Comparison of ENCODE assay signal across 21 cellular contexts in genomic region chr13:63954683-63955082, GRCh38.
A peak's percentile ranks its signal among the peaks of the same experiment; 100 is the strongest.
DNase-seq lines count a peak whose midpoint lies in the region; ATAC-seq, FAIRE-seq and TF ChIP-seq lines count a peak whose summit lies in the region.
"Had no signal": no experiment of that assay in that cellular context is flagged by ENCODE, and none has a peak within 500 bp of the region (broad histone marks: within the 10 kb centered on the region; RNA-seq: fewer than 3 reads in every experiment).

No MANE protein-coding gene starts in this region.

- no peak overlapping the region for H3K4me3 ChIP-seq in GM23338
- H3K4me3 ChIP-seq in Karpas-422 (ENCODE audit: low read length) = no peak overlapping the region
- no peak overlapping the region for H3K4me3 ChIP-seq in H1 (ENCODE audit: extremely low read depth in 1 of 4, insufficient read depth in 2 of 4, low read depth in 3 of 4, low read length in 4 of 4)
- H3K4me3 ChIP-seq in neural progenitor cell = no peak overlapping the region
- no peak overlapping the region for H3K4me3 ChIP-seq in mammary epithelial cell (replicated peaks in 1 of 3; ENCODE audit: insufficient read depth in 1 of 3, low read depth in 2 of 3, low read length in 3 of 3)
- H3K4me3 ChIP-seq: BLaER1, SJSA1 had no signal

- H3K23me2 ChIP-seq in H1 (ENCODE audit: low read depth, low read length) = no peaks in the 10 kb centered on the region

- H2BK15ac ChIP-seq in H1 (ENCODE audit: low read length) = no peak overlapping the region

- no peaks in the 10 kb centered on the region for H3K27me3 ChIP-seq in GM23338 (ENCODE audit: insufficient read depth)
- no peaks in the 10 kb centered on the region for H3K27me3 ChIP-seq in Karpas-422 (ENCODE audit: low read length)
- no peaks in the 10 kb centered on the region for H3K27me3 ChIP-seq in H1 (replicated peaks in 1 of 4; ENCODE audit: control insufficient read depth in 3 of 4, extremely low read depth in 1 of 4, insufficient read depth in 3 of 4, low read length in 3 of 4)
- H3K27me3 ChIP-seq in neural progenitor cell = no peaks in the 10 kb centered on the region
- peaks cover 3% of the 10 kb centered on the region for H3K27me3 ChIP-seq in mammary epithelial cell (ENCODE audit: insufficient read depth, low read length)
- H3K27me3 ChIP-seq: BLaER1, SJSA1 had no signal

- dilution Hi-C loops in mammary epithelial cell (cut with HindIII; ENCODE audit: low sequenced_read_pairs) = loop anchor here (5.0 kb wide), 1 partner anchor 77 kb away; no protein-coding TSS in a partner anchor

- no peak overlapping the region for H2BK20ac ChIP-seq in H1 (ENCODE audit: low read length)

- H4K20me1 ChIP-seq in GM23338 (replicated peaks; ENCODE audit: insufficient read depth) (no peaks in the 10 kb centered on the region), Karpas-422 (ENCODE audit: insufficient read depth, low read depth, low read length) (no peaks in the 10 kb centered on the region), H1 (replicated peaks in 1 of 2; ENCODE audit: control insufficient read depth in 1 of 2, insufficient read depth in 2 of 2, low read length in 2 of 2) (no peaks in the 10 kb centered on the region), neural progenitor cell (ENCODE audit: low read depth) (no peaks in the 10 kb centered on the region), mammary epithelial cell (ENCODE audit: insufficient read depth, low read length) (no peaks in the 10 kb centered on the region)
- H4K20me1 ChIP-seq: BLaER1 had no signal

- H3K4me3 Mint-ChIP-seq in GM23338 = no peak overlapping the region
- no peak overlapping the region for H3K4me3 Mint-ChIP-seq in neural progenitor cell

- H3K27ac Mint-ChIP-seq in GM23338 (no peak overlapping the region), neural progenitor cell (no peak overlapping the region)
- H3K27ac Mint-ChIP-seq: CD4-positive, CD25-positive, alpha-beta regulatory T cell had no signal

- H3K79me1 ChIP-seq in H1 (ENCODE audit: low read depth, low read length) = no peaks in the 10 kb centered on the region

- POLR2A ChIA-PET in H1 (lab: Charles Lee; ENCODE audit: partially characterized antibody) = interaction anchor here (0.6 kb wide), 1 partner anchor 13 kb away, joined by 3 read pairs; no protein-coding TSS in a partner anchor

- no peak overlapping the region for H3K23ac ChIP-seq in H1 (ENCODE audit: insufficient read length)

- peak; percentile 76 for ATAC-seq in GM23338
- ATAC-seq in GM21381 (IDR thresholded peaks at IDR 0.05; ENCODE audit: unreplicated experiment) = no peak

- H2BK120ac ChIP-seq in H1 (replicated peaks; ENCODE audit: low read depth, low read length) = no peak overlapping the region

- H3K79me2 ChIP-seq in GM23338 (replicated peaks; ENCODE audit: insufficient read depth) = no peaks in the 10 kb centered on the region
- no peaks in the 10 kb centered on the region for H3K79me2 ChIP-seq in Karpas-422 (ENCODE audit: low read length)
- no peaks in the 10 kb centered on the region for H3K79me2 ChIP-seq in H1 (ENCODE audit: control insufficient read depth in 1 of 2, insufficient read depth in 2 of 2, low read length in 2 of 2)
- H3K79me2 ChIP-seq in neural progenitor cell (ENCODE audit: low read depth) = no peaks in the 10 kb centered on the region
- H3K79me2 ChIP-seq in mammary epithelial cell (ENCODE audit: insufficient read depth, low read length) = no peaks in the 10 kb centered on the region

- no peak overlapping the region for H4K5ac ChIP-seq in H1 (ENCODE audit: insufficient read length, low read depth, low read length)

- peak; percentile 43 to 59; a peak in 3 of 4 replicates for TF ChIP-seq CTCF in GM23338 (conservative IDR thresholded peaks at IDR 0.05; ENCODE audit: low read depth in 2 of 2)
- peak in 2 of 3 experiments; percentile 23 to 24; a peak in 2 of 4 replicates for TF ChIP-seq CTCF in H1 (IDR thresholded peaks at IDR 0.05; ENCODE audit: control extremely low read depth in 1 of 3, insufficient read depth in 1 of 3, low read depth in 1 of 3, low read length in 3 of 3)
- peak; percentile 23 for TF ChIP-seq CTCF in neural progenitor cell (IDR thresholded peaks at IDR 0.05)
- TF ChIP-seq CTCF in mammary epithelial cell (conservative IDR thresholded peaks at IDR 0.05 in 1 of 2, IDR thresholded peaks at IDR 0.05 in 1 of 2; ENCODE audit: extremely low read depth in 1 of 2, insufficient read depth in 1 of 2, low read depth in 1 of 2, low read length in 2 of 2) = no peak

- H3K56ac ChIP-seq in H1 (replicated peaks; ENCODE audit: insufficient read length, low read depth, low read length) = no peak overlapping the region

- 95% methylated on average over 1 of the region's 1 CpG; no CpG with 5 or more reads in 1 of the 2 experiments for WGBS in H1 (ENCODE audit: extremely low coverage in 1 of 2, insufficient coverage in 1 of 2, insufficient read length in 1 of 2, insufficient replicate concordance in 2 of 2, low coverage in 1 of 2, low lambda C conversion rate in 2 of 2, missing lambda C conversion rate in 1 of 2), 2 experiments
- WGBS in mammary epithelial cell (ENCODE audit: low coverage, missing lambda C conversion rate) = 100% methylated on average over 1 of the region's 1 CpG

- DNase-seq in GM23338 (ENCODE audit: low spot score) = peak; percentile 42
- no peak for DNase-seq in Karpas-422
- no peak for DNase-seq in H1 (ENCODE audit: low read depth in 1 of 2, low spot score in 2 of 2)
- DNase-seq in neural progenitor cell (ENCODE audit: low spot score) = peak; percentile 19
- DNase-seq in posterior cingulate gyrus = no peak
- no peak for DNase-seq in mammary epithelial cell
- DNase-seq: CD4-positive, CD25-positive, alpha-beta regulatory T cell; KG1; NCI-H1048; NCI-H1417; NCI-H1694; NCI-H2029 treated with DMSO at 0.1 percent for 48 hours; NCI-H446 treated with DMSO at 0.1 percent for 48 hours; NCI-H526; NK-92 treated with Interleukin-12 subunit alpha and Interleukin-12 subunit beta, amount 100 ng/mL, for 24 hours; Right ventricle myocardium superior; RPMI8226 had no signal

- no TSS peak for BruUV-seq in mammary epithelial cell (replicated peaks; lab: Mats Ljungman, UMichigan)

- H3K9me2 ChIP-seq in GM23338 (ENCODE audit: insufficient read depth) (no peaks in the 10 kb centered on the region), Karpas-422 (replicated peaks; ENCODE audit: insufficient read depth, low read length) (no peaks in the 10 kb centered on the region)

- H3K4me1 Mint-ChIP-seq in GM23338 = no peaks in the 10 kb centered on the region
- H3K4me1 Mint-ChIP-seq in neural progenitor cell = no peaks in the 10 kb centered on the region
- H3K4me1 Mint-ChIP-seq: CD4-positive, CD25-positive, alpha-beta regulatory T cell had no signal

- H2AFZ ChIP-seq in GM23338 (peak overlapping the region; percentile 73; the same call in 1 of the 2 replicates), Karpas-422 (ENCODE audit: low read length) (0 out of 2 replicates have a peak overlapping the region, but pooled peaks have one; percentile 10), H1 (ENCODE audit: low read length) (peak overlapping the region; percentile 76), neural progenitor cell (replicated peaks) (no peak overlapping the region), mammary epithelial cell (ENCODE audit: low read depth, low read length) (no peak overlapping the region)

- H3K9me3 ChIP-seq in Karpas-422 (ENCODE audit: low read length) (no peaks in the 10 kb centered on the region), H1 (ENCODE audit: insufficient read depth in 2 of 2, low read depth in 1 of 2, low read length in 1 of 2) (no peaks in the 10 kb centered on the region), neural progenitor cell (ENCODE audit: low read depth) (peaks cover 6% of the 10 kb centered on the region), mammary epithelial cell (replicated peaks; ENCODE audit: insufficient read depth, low read length) (no peaks in the 10 kb centered on the region)
- H3K9me3 ChIP-seq: BLaER1, SJSA1 had no signal

- H2BK5ac ChIP-seq in H1 (ENCODE audit: low read depth, low read length) = no peak overlapping the region

- TF ChIP-seq POLR2A in H1 (IDR thresholded peaks at IDR 0.05; ENCODE audit: control extremely low read depth in 1 of 2, low read depth in 2 of 2, low read length in 2 of 2) = no peak

- no peak overlapping the region for H2BK12ac ChIP-seq in H1 (ENCODE audit: low read depth, low read length)

- TF ChIP-seq EP300 in H1 (IDR thresholded peaks at IDR 0.05; ENCODE audit: borderline replicate concordance in 1 of 2, low read depth in 2 of 2, low read length in 2 of 2) = no peak

- H3F3A ChIP-seq in GM23338 (replicated peaks; ENCODE audit: low read depth) = no peaks in the 10 kb centered on the region
- H3F3A ChIP-seq in neural progenitor cell (ENCODE audit: low read depth) = no peaks in the 10 kb centered on the region

- intact Hi-C loops in posterior cingulate gyrus (cut with DNase I) (no loop called here), mammary epithelial cell (cut with micrococcal nuclease) (no loop called here)

- no peak overlapping the region for H3K4ac ChIP-seq in H1 (replicated peaks; ENCODE audit: insufficient read length, low read depth, low read length)

- in situ Hi-C loops in mammary epithelial cell (cut with MboI; ENCODE audit: low sequenced_read_pairs in 2 of 2) = no loop called here

- no peak overlapping the region for H4K91ac ChIP-seq in H1 (replicated peaks; ENCODE audit: insufficient read length, low read length)

- H2AK5ac ChIP-seq in H1 (ENCODE audit: low read depth, low read length) = no peak overlapping the region

- no peak overlapping the region for H3K4me2 ChIP-seq in GM23338
- H3K4me2 ChIP-seq in Karpas-422 (ENCODE audit: low read depth, low read length, poor library complexity, severe bottlenecking) = no peak overlapping the region
- H3K4me2 ChIP-seq in H1 (ENCODE audit: insufficient read depth in 1 of 2, low read depth in 2 of 2, low read length in 2 of 2) = no peak overlapping the region
- H3K4me2 ChIP-seq in neural progenitor cell = no peak overlapping the region
- no peak overlapping the region for H3K4me2 ChIP-seq in mammary epithelial cell (ENCODE audit: insufficient read depth, low read depth, low read length)
- H3K4me2 ChIP-seq: BLaER1 had no signal

- H3K4me1 ChIP-seq in GM23338 (ENCODE audit: insufficient read depth) = no peaks in the 10 kb centered on the region
- no peaks in the 10 kb centered on the region for H3K4me1 ChIP-seq in Karpas-422 (ENCODE audit: low read length)
- no peaks in the 10 kb centered on the region for H3K4me1 ChIP-seq in H1 (replicated peaks in 1 of 4; ENCODE audit: control insufficient read depth in 3 of 4, insufficient read depth in 4 of 4, low read length in 3 of 4)
- no peaks in the 10 kb centered on the region for H3K4me1 ChIP-seq in neural progenitor cell
- no peaks in the 10 kb centered on the region for H3K4me1 ChIP-seq in mammary epithelial cell (ENCODE audit: insufficient read depth, low read length)
- H3K4me1 ChIP-seq: BLaER1, SJSA1 had no signal

- TF ChIP-seq RAD21 in H1 (IDR thresholded peaks at IDR 0.05 in 1 of 2, conservative IDR thresholded peaks at IDR 0.05 in 1 of 2; ENCODE audit: low read depth in 2 of 2, low read length in 2 of 2) = peak; percentile 65 to 69

- FAIRE-seq in H1 (lab: Jason Lieb, UNC) = no peak

- no peak overlapping the region for H3K18ac ChIP-seq in H1 (ENCODE audit: extremely low read depth, low read length)

- H3K36me3 Mint-ChIP-seq in GM23338 (ENCODE audit: low read depth) = no peaks in the 10 kb centered on the region; the same call in 2 of the 3 replicates
- no peaks in the 10 kb centered on the region for H3K36me3 Mint-ChIP-seq in neural progenitor cell
- H3K36me3 Mint-ChIP-seq: CD4-positive, CD25-positive, alpha-beta regulatory T cell had no signal

- no peak overlapping the region; the same call in 1 of the 2 replicates for H4K8ac ChIP-seq in H1 (ENCODE audit: extremely low read depth, insufficient read depth, low read length)

- H3K27ac ChIP-seq in GM23338 (ENCODE audit: low read depth) = no peak overlapping the region
- H3K27ac ChIP-seq in Karpas-422 (ENCODE audit: low read length) = no peak overlapping the region
- no peak overlapping the region for H3K27ac ChIP-seq in H1 (ENCODE audit: low read depth, low read length)
- H3K27ac ChIP-seq in neural progenitor cell = no peak overlapping the region
- H3K27ac ChIP-seq in mammary epithelial cell (ENCODE audit: insufficient read depth, low read depth, low read length) = no peak overlapping the region
- H3K27ac ChIP-seq: BLaER1, HL-60, SJSA1 had no signal

- no peaks in the 10 kb centered on the region for H3K27me3 Mint-ChIP-seq in GM23338 (ENCODE audit: insufficient read depth, low read depth, poor library complexity)
- no peaks in the 10 kb centered on the region for H3K27me3 Mint-ChIP-seq in neural progenitor cell (ENCODE audit: insufficient read depth, low read depth)
- H3K27me3 Mint-ChIP-seq: CD4-positive, CD25-positive, alpha-beta regulatory T cell had no signal

- H3K14ac ChIP-seq in H1 (ENCODE audit: insufficient read length) = no peak overlapping the region

- H3K9ac ChIP-seq in Karpas-422 (ENCODE audit: low read length) (no peak overlapping the region), H1 (replicated peaks in 1 of 4; ENCODE audit: extremely low read depth in 1 of 4, low read depth in 3 of 4, low read length in 3 of 4) (no peak overlapping the region), neural progenitor cell (no peak overlapping the region), mammary epithelial cell (ENCODE audit: insufficient read depth, low read length) (no peak overlapping the region)
- H3K9ac ChIP-seq: BLaER1 had no signal

- CTCF ChIA-PET in H1 (lab: Charles Lee; ENCODE audit: partially characterized antibody) (interaction anchor here (1.2 to 2.6 kb wide), 3 partner anchors 10 to 69 kb away, joined by 3 to 6 read pairs (median 4); no protein-coding TSS in a partner anchor), mammary epithelial cell (lab: Charles Lee; ENCODE audit: low non-redundant PET) (no interaction called here)

- H3K36me3 ChIP-seq in GM23338 (ENCODE audit: insufficient read depth) (no peaks in the 10 kb centered on the region), Karpas-422 (ENCODE audit: insufficient read depth, low read length) (no peaks in the 10 kb centered on the region), H1 (ENCODE audit: control insufficient read depth in 2 of 4, insufficient read depth in 4 of 4, low read length in 3 of 4) (no peaks in the 10 kb centered on the region), neural progenitor cell (no peaks in the 10 kb centered on the region), mammary epithelial cell (ENCODE audit: insufficient read depth, low read length) (no peaks in the 10 kb centered on the region)
- H3K36me3 ChIP-seq: BLaER1, SJSA1 had no signal

- H3K9me3 Mint-ChIP-seq in GM23338 (peaks cover 3% of the 10 kb centered on the region; the same call in 1 of the 3 replicates), neural progenitor cell (peaks cover 3% of the 10 kb centered on the region)

Comparison
In these comparisons a context has a peak if more than half of its experiments do, and no peak if none do; other contexts are left out.
1. DNase-seq: peak in GM23338 (single experiment) and neural progenitor cell (single experiment); none in Karpas-422 (single experiment), H1 (0 of 2), posterior cingulate gyrus (0 of 10) and mammary epithelial cell (single experiment).
2. H2AFZ ChIP-seq: peak in GM23338 (single experiment), Karpas-422 (single experiment) and H1 (single experiment); none in neural progenitor cell (single experiment) and mammary epithelial cell (single experiment).
3. CTCF ChIP-seq: peak in GM23338 (2 of 2), H1 (2 of 3) and neural progenitor cell (single experiment); none in mammary epithelial cell (0 of 2).